ENCODE assay signal across 8 cellular contexts in the genomic region with DNA sequence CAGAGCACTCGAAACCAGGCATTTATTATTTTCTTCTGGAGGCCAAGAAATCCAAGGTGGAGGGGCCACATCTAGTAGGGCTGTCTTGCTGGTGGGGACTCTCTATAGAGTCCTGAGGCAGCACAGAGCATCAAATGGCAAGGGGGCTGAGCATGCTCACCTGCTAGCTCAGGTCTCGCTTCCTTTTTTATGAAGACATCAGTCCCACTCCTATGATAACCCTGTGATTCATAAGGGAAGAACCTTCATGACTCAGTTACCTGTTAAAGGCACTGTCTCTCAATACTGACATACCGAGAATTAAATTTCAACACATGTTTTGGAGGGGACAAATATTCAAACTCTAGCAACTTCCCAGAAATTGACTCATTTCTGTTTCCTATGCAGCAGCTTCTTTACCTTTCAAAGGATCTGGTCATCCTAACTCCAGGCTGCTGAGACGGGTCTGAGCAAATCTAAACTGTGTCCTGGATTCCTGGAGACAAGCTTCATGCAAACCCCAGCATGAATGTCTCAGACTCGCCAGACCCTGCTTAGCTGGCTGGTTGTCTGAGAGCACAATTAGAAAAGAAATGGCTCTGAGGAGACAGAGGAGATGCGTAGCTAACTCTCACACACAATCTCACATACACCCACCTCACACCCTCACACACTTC.
DNase-seq lines count a peak whose midpoint lies in the region; ATAC-seq, FAIRE-seq and TF ChIP-seq lines count a peak whose summit lies in the region.
"Not testable (repeated sequence)": the region's sequence is repeated elsewhere in the genome, so short reads cannot be mapped to it uniquely, and the experiment has no call there.

No MANE protein-coding gene starts in this region.

- H3K9me3 ChIP-seq in Caco-2; PC-3 (ENCODE audit: low read length); psoas muscle: not testable (repeated sequence)

- not testable (repeated sequence) for H3K4me1 Mint-ChIP-seq in Caco-2 (ENCODE audit: low read depth, unreplicated experiment); activated CD4-positive, alpha-beta T cell treated with anti-CD3 and anti-CD28 coated beads, Interleukin-2, amount 10 ng/mL, durations not matched to agents 24 days and 14 days; activated T-cell treated with anti-CD3 and anti-CD28 coated beads, Interleukin-2, amount 50 U/mL, for 72 hours (ENCODE audit: low read depth); activated naive CD8-positive, alpha-beta T cell treated with anti-CD3 and anti-CD28 coated beads, Interleukin-2, amount 10 ng/mL, durations not matched to agents 7 days and 5 days

- not testable (repeated sequence) for H3K4me3 ChIP-seq in Caco-2 (ENCODE audit: low read depth, low read length); PC-3 (ENCODE audit: low read length); psoas muscle

- H3K9me3 Mint-ChIP-seq in Caco-2 (ENCODE audit: unreplicated experiment); activated CD4-positive, alpha-beta T cell treated with anti-CD3 and anti-CD28 coated beads, Interleukin-2, amount 10 ng/mL, durations not matched to agents 24 days and 14 days; activated T-cell treated with anti-CD3 and anti-CD28 coated beads, Interleukin-2, amount 50 U/mL, for 72 hours; activated naive CD8-positive, alpha-beta T cell treated with anti-CD3 and anti-CD28 coated beads, Interleukin-2, amount 10 ng/mL, durations not matched to agents 7 days and 5 days: not testable (repeated sequence)

- intact Hi-C loops in Caco-2 (cut with micrococcal nuclease; ENCODE audit: unreplicated experiment); PC-3 (cut with micrococcal nuclease); activated CD4-positive, alpha-beta T cell treated with anti-CD3 and anti-CD28 coated beads, Interleukin-2, amount 10 ng/mL, durations not matched to agents 24 days and 14 days (cut with micrococcal nuclease); psoas muscle (cut with DNase I): not testable (repeated sequence)

- H3K27ac ChIP-seq in PC-3 (ENCODE audit: low read length); foreskin keratinocyte; psoas muscle: not testable (repeated sequence)

- H3F3A ChIP-seq in PC-3 (ENCODE audit: low read length, unreplicated experiment) = not testable (repeated sequence)

- not testable (repeated sequence) for H3K36me3 ChIP-seq in Caco-2 (ENCODE audit: control insufficient read depth, insufficient read depth, low read length); PC-3 (ENCODE audit: low read depth, low read length); psoas muscle (ENCODE audit: insufficient read depth in 1 of 2, low read depth in 1 of 2)

- not testable (repeated sequence) for BruUV-seq in Caco-2 (replicated peaks; lab: Mats Ljungman, UMichigan); PC-3 (replicated peaks; lab: Mats Ljungman, UMichigan)

- not testable (repeated sequence) for H2AFZ ChIP-seq in PC-3 (ENCODE audit: low read length)

- TF ChIP-seq CTCF in Caco-2 (IDR thresholded peaks at IDR 0.05; ENCODE audit: insufficient read depth in 1 of 2, low read depth in 1 of 2, low read length in 1 of 2, severe bottlenecking in 1 of 2, unreplicated experiment in 1 of 2); PC-3 (conservative IDR thresholded peaks at IDR 0.05; ENCODE audit: low read depth, low read length); foreskin keratinocyte (conservative IDR thresholded peaks at IDR 0.05); psoas muscle (IDR thresholded peaks at IDR 0.05): not testable (repeated sequence)

- not testable (repeated sequence) for H3K9ac ChIP-seq in PC-3 (ENCODE audit: low read length)

- not testable (repeated sequence) for H3K27me3 ChIP-seq in Caco-2 (replicated peaks; ENCODE audit: control insufficient read depth, insufficient read depth, low read length); PC-3 (ENCODE audit: low read length); foreskin keratinocyte; psoas muscle (ENCODE audit: insufficient read depth in 3 of 3, low read length in 2 of 3)

- 90 to 96% (median 92%) methylated on average over 1 of the region's 6 CpGs for WGBS in psoas muscle, 3 donors

- H3K79me2 ChIP-seq in PC-3 (ENCODE audit: low read length) = not testable (repeated sequence)

- not testable (repeated sequence) for H3K36me3 Mint-ChIP-seq in Caco-2 (ENCODE audit: insufficient read depth, unreplicated experiment); activated CD4-positive, alpha-beta T cell treated with anti-CD3 and anti-CD28 coated beads, Interleukin-2, amount 10 ng/mL, durations not matched to agents 24 days and 14 days (ENCODE audit: low read depth); activated T-cell treated with anti-CD3 and anti-CD28 coated beads, Interleukin-2, amount 50 U/mL, for 72 hours (ENCODE audit: insufficient read depth in 2 of 2); activated naive CD8-positive, alpha-beta T cell treated with anti-CD3 and anti-CD28 coated beads, Interleukin-2, amount 10 ng/mL, durations not matched to agents 7 days and 5 days

- FAIRE-seq in urothelium cell line (lab: Jason Lieb, UNC) = peak; percentile 20

- not testable (repeated sequence) for DNase-seq in Caco-2; PC-3; activated CD4-positive, alpha-beta T cell treated with anti-CD3 and anti-CD28 coated beads, Interleukin-2, amount 10 ng/mL, durations not matched to agents 24 days and 14 days; activated T-cell treated with anti-CD3 and anti-CD28 coated beads, Interleukin-2, amount 50 U/mL, for 72 hours; activated naive CD8-positive, alpha-beta T cell treated with anti-CD3 and anti-CD28 coated beads, Interleukin-2, amount 10 ng/mL, durations not matched to agents 7 days and 5 days; foreskin keratinocyte; psoas muscle; urothelium cell line (ENCODE audit: low spot score)

- not testable (repeated sequence) for H3K4me2 ChIP-seq in PC-3 (ENCODE audit: low read length)

- ATAC-seq in PC-3 (peak; percentile 60), foreskin keratinocyte (peak; percentile 92), psoas muscle (peak in 3 of 4 donors; percentile 37 to 51 (median 40))
- peak; percentile 83 to 85 for ATAC-seq in activated T-cell treated with anti-CD3 and anti-CD28 coated beads, Interleukin-2, amount 50 U/mL, for 72 hours (replicated peaks in 1 of 2)
- peak; percentile 57 for ATAC-seq in activated naive CD8-positive, alpha-beta T cell treated with anti-CD3 and anti-CD28 coated beads, Interleukin-2, amount 10 ng/mL, durations not matched to agents 7 days and 5 days (ENCODE audit: low read depth)

- CTCF ChIA-PET in Caco-2 (lab: Charles Lee); PC-3 (lab: Charles Lee): not testable (repeated sequence)

- not testable (repeated sequence) for H3K4me1 ChIP-seq in Caco-2; PC-3 (ENCODE audit: insufficient read depth, low read length); foreskin keratinocyte; psoas muscle

- not testable (repeated sequence) for H3K4me3 Mint-ChIP-seq in Caco-2 (ENCODE audit: unreplicated experiment); activated naive CD8-positive, alpha-beta T cell treated with anti-CD3 and anti-CD28 coated beads, Interleukin-2, amount 10 ng/mL, durations not matched to agents 7 days and 5 days
- peak overlapping the region; percentile 35 for H3K4me3 Mint-ChIP-seq in activated CD4-positive, alpha-beta T cell treated with anti-CD3 and anti-CD28 coated beads, Interleukin-2, amount 10 ng/mL, durations not matched to agents 24 days and 14 days
- H3K4me3 Mint-ChIP-seq in activated T-cell treated with anti-CD3 and anti-CD28 coated beads, Interleukin-2, amount 50 U/mL, for 72 hours = peak overlapping the region; percentile 47 to 62

- peak overlapping the region; percentile 38 for H3K27ac Mint-ChIP-seq in Caco-2 (ENCODE audit: unreplicated experiment)
- peak overlapping the region; percentile 88 for H3K27ac Mint-ChIP-seq in activated CD4-positive, alpha-beta T cell treated with anti-CD3 and anti-CD28 coated beads, Interleukin-2, amount 10 ng/mL, durations not matched to agents 24 days and 14 days
- peak overlapping the region; percentile 53 for H3K27ac Mint-ChIP-seq in activated T-cell treated with anti-CD3 and anti-CD28 coated beads, Interleukin-2, amount 50 U/mL, for 72 hours
- not testable (repeated sequence) for H3K27ac Mint-ChIP-seq in activated naive CD8-positive, alpha-beta T cell treated with anti-CD3 and anti-CD28 coated beads, Interleukin-2, amount 10 ng/mL, durations not matched to agents 7 days and 5 days

- not testable (repeated sequence) for H4K20me1 ChIP-seq in PC-3 (ENCODE audit: low read length)

- H3K27me3 Mint-ChIP-seq in Caco-2 (ENCODE audit: insufficient read depth, unreplicated experiment); activated CD4-positive, alpha-beta T cell treated with anti-CD3 and anti-CD28 coated beads, Interleukin-2, amount 10 ng/mL, durations not matched to agents 24 days and 14 days; activated T-cell treated with anti-CD3 and anti-CD28 coated beads, Interleukin-2, amount 50 U/mL, for 72 hours (ENCODE audit: low read depth); activated naive CD8-positive, alpha-beta T cell treated with anti-CD3 and anti-CD28 coated beads, Interleukin-2, amount 10 ng/mL, durations not matched to agents 7 days and 5 days: not testable (repeated sequence)

- POLR2A ChIA-PET in Caco-2 (lab: Charles Lee); PC-3 (lab: Charles Lee; ENCODE audit: unreplicated experiment); activated naive CD8-positive, alpha-beta T cell treated with anti-CD3 and anti-CD28 coated beads, Interleukin-2, amount 10 ng/mL, durations not matched to agents 7 days and 5 days (lab: Charles Lee): not testable (repeated sequence)

- H3K9me2 ChIP-seq in PC-3 (replicated peaks; ENCODE audit: low read length) = not testable (repeated sequence)

Comparison
In these comparisons a context has a peak if more than half of its experiments do, and no peak if none do; other contexts are left out.
1. ATAC-seq: peak in every context shown above with its lines; median percentile 92 in foreskin keratinocyte; 84 in activated T-cell treated with anti-CD3 and anti-CD28 coated beads, Interleukin-2, amount 50 U/mL, for 72 hours; 60 in PC-3; 57 in activated naive CD8-positive, alpha-beta T cell treated with anti-CD3 and anti-CD28 coated beads, Interleukin-2, amount 10 ng/mL, durations not matched to agents 7 days and 5 days; 40 in psoas muscle.